Comparison of ENCODE assay signal across 8 cellular contexts in genomic region chr14:67819563-67820411, GRCh38. TPM values are rescaled to one million over a fixed set of nuclear protein-coding genes. Genes with fewer than 3 reads are reported as not detected.
DNase-seq lines count a peak whose midpoint lies in the region; ATAC-seq and TF ChIP-seq lines count a peak whose summit lies in the region.

Gene RAD51B (plus strand): TSS chr14:67819779.

- CTCF ChIA-PET in activated CD8-positive, alpha-beta T cell treated with anti-CD3 and anti-CD28 coated beads, Interleukin-2, amount 10 ng/mL, durations not matched to agents 7 days and 5 days (lab: Charles Lee), result interaction anchor here (1.6 kb wide), 1 partner anchor 63 kb away, joined by 3 read pairs; no protein-coding TSS in a partner anchor

- no peaks in the 10 kb centered on the region for H3K9me3 Mint-ChIP-seq in activated CD8-positive, alpha-beta T cell treated with anti-CD3 and anti-CD28 coated beads, Interleukin-2, amount 10 ng/mL, durations not matched to agents 7 days and 5 days (ENCODE audit: insufficient read depth)

- POLR2A ChIA-PET in activated CD8-positive, alpha-beta T cell treated with anti-CD3 and anti-CD28 coated beads, Interleukin-2, amount 10 ng/mL, durations not matched to agents 7 days and 5 days (lab: Charles Lee), result no interaction called here

- peaks cover 10% of the 10 kb centered on the region for H3K4me1 ChIP-seq in effector memory CD4-positive, alpha-beta T cell (ENCODE audit: control insufficient read depth, insufficient read depth, low read length, poor library complexity, severe bottlenecking)
- peaks cover 4 to 11% of the 10 kb centered on the region in 2 donors for H3K4me1 ChIP-seq in lung (ENCODE audit: control insufficient read depth in 2 of 2, insufficient read depth in 2 of 2, low read length in 2 of 2)

- WGBS in lung, 2 donors, result 1% methylated on average over 30 of the region's 30 CpGs

- H3K27me3 ChIP-seq in effector memory CD4-positive, alpha-beta T cell (replicated peaks; ENCODE audit: control insufficient read depth, insufficient read depth, low read length, poor library complexity, severe bottlenecking), result no peaks in the 10 kb centered on the region
- H3K27me3 ChIP-seq in lung (ENCODE audit: control insufficient read depth, insufficient read depth), result no peaks in the 10 kb centered on the region

- H3K4me1 Mint-ChIP-seq in activated CD8-positive, alpha-beta T cell treated with anti-CD3 and anti-CD28 coated beads, Interleukin-2, amount 10 ng/mL, durations not matched to agents 7 days and 5 days (ENCODE audit: low read depth), result peaks cover 39% of the 10 kb centered on the region

- peaks cover 3% of the 10 kb centered on the region for H3K36me3 Mint-ChIP-seq in activated CD8-positive, alpha-beta T cell treated with anti-CD3 and anti-CD28 coated beads, Interleukin-2, amount 10 ng/mL, durations not matched to agents 7 days and 5 days (ENCODE audit: low read depth)

- no peaks in the 10 kb centered on the region for H3K36me3 ChIP-seq in effector memory CD4-positive, alpha-beta T cell (ENCODE audit: control insufficient read depth, insufficient read depth, low read length)
- no peaks in the 10 kb centered on the region for H3K36me3 ChIP-seq in lung (ENCODE audit: control insufficient read depth in 2 of 2, insufficient read depth in 2 of 2, low read length in 2 of 2)

- no peaks in the 10 kb centered on the region for H3K9me3 ChIP-seq in effector memory CD4-positive, alpha-beta T cell (ENCODE audit: control insufficient read depth, low read length)
- no peaks in the 10 kb centered on the region for H3K9me3 ChIP-seq in lung (ENCODE audit: control insufficient read depth in 2 of 2, insufficient read depth in 1 of 2, low read length in 1 of 2)

- peak within 1 kb of the TSS; percentile 80 for H3K27ac ChIP-seq in effector memory CD4-positive, alpha-beta T cell (ENCODE audit: insufficient read depth, low read length, poor library complexity, severe bottlenecking)
- H3K27ac ChIP-seq in lung (ENCODE audit: low read depth in 1 of 2, low read length in 1 of 2), result peak within 1 kb of the TSS in 1 of 2 donors; percentile 77

- TF ChIP-seq CTCF in lung (IDR thresholded peaks at IDR 0.05; ENCODE audit: control extremely low read depth, extremely low read depth), result no peak

- H3K27ac Mint-ChIP-seq in activated CD8-positive, alpha-beta T cell treated with anti-CD3 and anti-CD28 coated beads, Interleukin-2, amount 10 ng/mL, durations not matched to agents 7 days and 5 days, result peak within 1 kb of the TSS; percentile 96

- DNase-seq in CD1c-positive myeloid dendritic cell (ENCODE audit: extremely low spot score) (peak; percentile 94), HPDE6-E6E7 (ENCODE audit: extremely low spot score) (peak; percentile 93), NK-92 (lab: John Stamatoyannopoulos, UW; ENCODE audit: unreplicated experiment) (peak; percentile 19), lung (ENCODE audit: low spot score) (peak; percentile 91)
- DNase-seq in activated CD8-positive, alpha-beta T cell treated with anti-CD3 and anti-CD28 coated beads, Interleukin-2, amount 10 ng/mL, durations not matched to agents 7 days and 5 days, result peak; percentile 92
- DNase-seq in effector memory CD4-positive, alpha-beta T cell, result peak; percentile 73 to 85 (median 79)
- DNase-seq in stimulated activated CD4-positive, alpha-beta T cell treated with anti-CD3 and anti-CD28 coated beads, TNF-alpha, amount 100 ng/mL, for 24 hours (ENCODE audit: low read depth in 3 of 3), result peak; percentile 75 to 85 (median 82)

- H3K4me3 Mint-ChIP-seq in activated CD8-positive, alpha-beta T cell treated with anti-CD3 and anti-CD28 coated beads, Interleukin-2, amount 10 ng/mL, durations not matched to agents 7 days and 5 days, result peak within 1 kb of the TSS; percentile 99

- ATAC-seq in GM19452 (IDR thresholded peaks at IDR 0.05; ENCODE audit: unreplicated experiment) (peak; percentile 65), lung (ENCODE audit: insufficient read depth, low FRiP score) (peak; percentile 80)
- ATAC-seq in activated CD8-positive, alpha-beta T cell treated with anti-CD3 and anti-CD28 coated beads, Interleukin-2, amount 10 ng/mL, durations not matched to agents 7 days and 5 days, result peak; percentile 77

- H3K27me3 Mint-ChIP-seq in activated CD8-positive, alpha-beta T cell treated with anti-CD3 and anti-CD28 coated beads, Interleukin-2, amount 10 ng/mL, durations not matched to agents 7 days and 5 days (ENCODE audit: low read depth), result no peaks in the 10 kb centered on the region

- H3K4me3 ChIP-seq in effector memory CD4-positive, alpha-beta T cell (ENCODE audit: insufficient read depth, low read depth, low read length, poor library complexity, severe bottlenecking), result peak within 1 kb of the TSS; percentile 96
- H3K4me3 ChIP-seq in lung, result peak within 1 kb of the TSS; percentile 82

RNA-seq across cellular contexts. Expression of gene RAD51B, which starts in this region (rescaled TPM):
- total RNA-seq in activated CD8-positive, alpha-beta T cell treated with anti-CD3 and anti-CD28 coated beads, Interleukin-2, amount 10 ng/mL, durations not matched to agents 7 days and 5 days, result 10 to 100 TPM; 34.1 to 38.8 TPM
- 10 to 100 TPM; 16.6 to 95.0 TPM for total RNA-seq in lung
- 1 to 10 TPM; 2.5 to 2.7 TPM for polyA plus RNA-seq in lung

Comparison
In these comparisons a context has a peak if more than half of its experiments do, and no peak if none do; other contexts are left out.
1. DNase-seq: peak in every context shown above with its lines; median percentile 94 in CD1c-positive myeloid dendritic cell; 93 in HPDE6-E6E7; 92 in activated CD8-positive, alpha-beta T cell treated with anti-CD3 and anti-CD28 coated beads, Interleukin-2, amount 10 ng/mL, durations not matched to agents 7 days and 5 days; 91 in lung; 82 in stimulated activated CD4-positive, alpha-beta T cell treated with anti-CD3 and anti-CD28 coated beads, TNF-alpha, amount 100 ng/mL, for 24 hours; 79 in effector memory CD4-positive, alpha-beta T cell; 19 in NK-92.